16 cellular contexts compared by ENCODE assay signal in genomic region chr11:128379587-128380279, GRCh38.
DNase-seq lines count a peak whose midpoint lies in the region; ATAC-seq and TF ChIP-seq lines count a peak whose summit lies in the region.
"Had no signal": no experiment of that assay in that cellular context is flagged by ENCODE, and none has a peak within 500 bp of the region (broad histone marks: within the 10 kb centered on the region; RNA-seq: fewer than 3 reads in every experiment).

No MANE protein-coding gene starts in this region.

- H3K27me3 Mint-ChIP-seq in stimulated activated naive B cell treated with anti-CD40 and anti-IgM and Interleukin-4, amounts not matched to agents 10 μg/mL and 1 μg/mL and 100 μg/mL, for 72 hours = no peaks in the 10 kb centered on the region

- no peak for TF ChIP-seq POLR2A in gastroesophageal sphincter (IDR thresholded peaks at IDR 0.05)

- TF ChIP-seq EP300 in gastroesophageal sphincter (IDR thresholded peaks at IDR 0.05) = no peak

- peaks cover 0 to 2% (median 0%) of the 10 kb centered on the region in 3 donors for H3K9me3 ChIP-seq in gastroesophageal sphincter

- H3K36me3 Mint-ChIP-seq in stimulated activated naive B cell treated with anti-CD40 and anti-IgM and Interleukin-4, amounts not matched to agents 10 μg/mL and 1 μg/mL and 100 μg/mL, for 72 hours = peaks cover 0 to 4% of the 10 kb centered on the region in 2 donors

- H3K27me3 ChIP-seq in gastroesophageal sphincter = no peaks in the 10 kb centered on the region

- WGBS in gastroesophageal sphincter (ENCODE audit: low coverage in 1 of 2), 2 donors = 78 to 80% methylated on average over 1 to 2 of the region's 2 CpGs

- H3K36me3 ChIP-seq in gastroesophageal sphincter = no peaks in the 10 kb centered on the region

- TF ChIP-seq CTCF in epithelial cell of esophagus (IDR thresholded peaks at IDR 0.05; ENCODE audit: insufficient read depth, low read depth, low read length, missing control alignments) (no peak), gastroesophageal sphincter (IDR thresholded peaks at IDR 0.05) (no peak)

- H3K27ac Mint-ChIP-seq in stimulated activated naive B cell treated with anti-CD40 and anti-IgM and Interleukin-4, amounts not matched to agents 10 μg/mL and 1 μg/mL and 100 μg/mL, for 72 hours = no peak overlapping the region

- peaks cover 4 to 15% of the 10 kb centered on the region in 2 donors for H3K9me3 Mint-ChIP-seq in stimulated activated naive B cell treated with anti-CD40 and anti-IgM and Interleukin-4, amounts not matched to agents 10 μg/mL and 1 μg/mL and 100 μg/mL, for 72 hours

- no peak overlapping the region for H3K4me3 Mint-ChIP-seq in stimulated activated naive B cell treated with anti-CD40 and anti-IgM and Interleukin-4, amounts not matched to agents 10 μg/mL and 1 μg/mL and 100 μg/mL, for 72 hours

- H3K4me3 ChIP-seq in epithelial cell of esophagus (ENCODE audit: low read length) (no peak overlapping the region), gastroesophageal sphincter (no peak overlapping the region)
- H3K4me3 ChIP-seq: SK-N-MC had no signal

- peaks cover 3 to 10% of the 10 kb centered on the region in 2 donors for H3K4me1 Mint-ChIP-seq in stimulated activated naive B cell treated with anti-CD40 and anti-IgM and Interleukin-4, amounts not matched to agents 10 μg/mL and 1 μg/mL and 100 μg/mL, for 72 hours

- H3K4me1 ChIP-seq in gastroesophageal sphincter = no peaks in the 10 kb centered on the region

- DNase-seq in activated gamma-delta T cell treated with Interleukin-2 at 50 U/mL for 16 hours = peak; percentile 15
- no peak for DNase-seq in activated gamma-delta T cell (lab: John Stamatoyannopoulos, UW)
- peak; percentile 28 for DNase-seq in activated CD8-positive, alpha-beta memory T cell treated with anti-CD3 and anti-CD28 coated beads, Interleukin-2, amount 50 U/mL, for 4 hours
- peak; percentile 49 for DNase-seq in epithelial cell of esophagus (ENCODE audit: low read depth)
- no peak for DNase-seq in stimulated activated naive B cell treated with anti-CD40 and anti-IgM and Interleukin-4, amounts not matched to agents 10 μg/mL and 1 μg/mL and 100 μg/mL, for 72 hours
- DNase-seq in cerebellar nuclear complex (lab: John Stamatoyannopoulos, UW) = no peak
- DNase-seq: cortex of kidney, DMS79 treated with DMSO at 0.1 percent for 48 hours, IMR-90, NCI-H146, NCI-H82, right cardiac atrium had no signal

- no peak overlapping the region for H3K27ac ChIP-seq in gastroesophageal sphincter
- H3K27ac ChIP-seq: SK-N-MC had no signal

- peak; percentile 42 to 67 for ATAC-seq in stimulated activated naive B cell treated with anti-CD40 and anti-IgM and Interleukin-4, amounts not matched to agents 10 μg/mL and 1 μg/mL and 100 μg/mL, for 72 hours (replicated peaks)
- ATAC-seq in gastroesophageal sphincter = no peak
- ATAC-seq in GM19395 (IDR thresholded peaks at IDR 0.05; ENCODE audit: unreplicated experiment) = no peak
- ATAC-seq: HCT116, right cardiac atrium had no signal

Comparison
In these comparisons a context has a peak if more than half of its experiments do, and no peak if none do; other contexts are left out.
1. DNase-seq: peak in activated gamma-delta T cell treated with Interleukin-2 at 50 U/mL for 16 hours (single experiment), activated CD8-positive, alpha-beta memory T cell treated with anti-CD3 and anti-CD28 coated beads, Interleukin-2, amount 50 U/mL, for 4 hours (single experiment) and epithelial cell of esophagus (single experiment); none in activated gamma-delta T cell (single experiment), stimulated activated naive B cell treated with anti-CD40 and anti-IgM and Interleukin-4, amounts not matched to agents 10 μg/mL and 1 μg/mL and 100 μg/mL, for 72 hours (single experiment) and cerebellar nuclear complex (0 of 2).
2. ATAC-seq: peak in stimulated activated naive B cell treated with anti-CD40 and anti-IgM and Interleukin-4, amounts not matched to agents 10 μg/mL and 1 μg/mL and 100 μg/mL, for 72 hours (2 of 2); none in gastroesophageal sphincter (single experiment) and GM19395 (single experiment).